ENCODE assay signal across 31 cellular contexts in genomic region chr9:98043921-98044320, GRCh38.
"Had no signal": no experiment of that assay in that cellular context is flagged by ENCODE, and none has a peak within 500 bp of the region (broad histone marks: within the 10 kb centered on the region; RNA-seq: fewer than 3 reads in every experiment).

No MANE protein-coding gene starts in this region.

- H3K27me3 ChIP-seq: breast epithelium, esophagus squamous epithelium, ovary, right lobe of liver had no signal

- H3K36me3 ChIP-seq: breast epithelium, esophagus squamous epithelium, heart right ventricle, ovary, right lobe of liver, thoracic aorta had no signal

- H3K9me3 Mint-ChIP-seq: mesothelial cell of epicardium; stimulated activated naive CD8-positive, alpha-beta T cell treated with anti-CD3 and anti-CD28 coated beads, Interleukin-15, Interleukin-2, amounts not matched to agents 100 ng/mL and 50 ng/mL, for 24 hours; type B pancreatic cell; WTC11 had no signal

- ATAC-seq: heart right ventricle, right lobe of liver, WTC11 had no signal

- H3K4me3 Mint-ChIP-seq: activated CD4-positive, alpha-beta memory T cell treated with anti-CD3 and anti-CD28 coated beads, Interleukin-2, amount 10 ng/mL, durations not matched to agents 7 days and 5 days; activated CD4-positive, alpha-beta T cell treated with anti-CD3 and anti-CD28 coated beads, Interleukin-2, amount 10 ng/mL, durations not matched to agents 7 days and 5 days; activated naive CD4-positive, alpha-beta T cell treated with anti-CD3 and anti-CD28 coated beads, Interleukin-2, amount 10 ng/mL, durations not matched to agents 7 days and 5 days; activated naive CD8-positive, alpha-beta T cell treated with anti-CD3 and anti-CD28 coated beads, Interleukin-2, amount 10 ng/mL, durations not matched to agents 7 days and 5 days; activated T-cell treated with anti-CD3 and anti-CD28 coated beads, Interleukin-2, amount 50 U/mL, for 24 hours; mesothelial cell of epicardium; nephron progenitor cell; stimulated activated naive CD8-positive, alpha-beta T cell treated with anti-CD3 and anti-CD28 coated beads, Interleukin-15, Interleukin-2, amounts not matched to agents 100 ng/mL and 50 ng/mL, for 24 hours; type B pancreatic cell; WTC11 had no signal

- H3K4me1 ChIP-seq: breast epithelium, esophagus squamous epithelium, right lobe of liver had no signal

- DNase-seq: activated CD4-positive, alpha-beta memory T cell treated with anti-CD3 and anti-CD28 coated beads, Interleukin-2, amount 10 ng/mL, durations not matched to agents 7 days and 5 days; activated CD4-positive, alpha-beta T cell treated with anti-CD3 and anti-CD28 coated beads for 1 hour; activated CD4-positive, alpha-beta T cell treated with anti-CD3 and anti-CD28 coated beads, Interleukin-2, amount 10 ng/mL, durations not matched to agents 7 days and 5 days; activated CD8-positive, alpha-beta memory T cell treated with anti-CD3 and anti-CD28 coated beads, Interleukin-2, amount 50 U/mL, for 48 hours; activated gamma-delta T cell; activated naive CD4-positive, alpha-beta T cell treated with anti-CD3 and anti-CD28 coated beads, Interleukin-2, amount 10 ng/mL, durations not matched to agents 7 days and 5 days; activated naive CD8-positive, alpha-beta T cell treated with anti-CD3 and anti-CD28 coated beads, Interleukin-2, amount 10 ng/mL, durations not matched to agents 7 days and 5 days; activated T-cell treated with anti-CD3 and anti-CD28 coated beads, Interleukin-2, amount 50 U/mL, for 24 hours; amniotic stem cell; central memory CD4-positive, alpha-beta T cell; dermis blood vessel endothelial cell; effector CD8-positive, alpha-beta T cell; esophagus squamous epithelium; foreskin melanocyte; heart right ventricle; naive B cell; nephron progenitor cell; ovary; right lobe of liver; stimulated activated CD4-positive, alpha-beta T cell treated with anti-CD3 and anti-CD28 coated beads, Interleukin-12 subunit alpha, Interleukin-12 subunit beta, amount 100 ng/mL, for 4 hours; stimulated activated CD4-positive, alpha-beta T cell treated with anti-CD3 and anti-CD28 coated beads, Interleukin-4, amount 100 ng/mL, for 1 hour; T1000 had no signal

- H3K27me3 Mint-ChIP-seq: activated CD4-positive, alpha-beta T cell treated with anti-CD3 and anti-CD28 coated beads, Interleukin-2, amount 10 ng/mL, durations not matched to agents 7 days and 5 days; activated T-cell treated with anti-CD3 and anti-CD28 coated beads, Interleukin-2, amount 50 U/mL, for 24 hours; stimulated activated naive CD8-positive, alpha-beta T cell treated with anti-CD3 and anti-CD28 coated beads, Interleukin-15, Interleukin-2, amounts not matched to agents 100 ng/mL and 50 ng/mL, for 24 hours had no signal

- H3K4me1 Mint-ChIP-seq: mesothelial cell of epicardium had no signal

- H3K27ac ChIP-seq: breast epithelium, epithelial cell of prostate, esophagus squamous epithelium, heart right ventricle, ovary, right lobe of liver, skin epidermis, thoracic aorta had no signal

- H3K27ac Mint-ChIP-seq: mesothelial cell of epicardium, nephron progenitor cell, progenitor cell of endocrine pancreas, type B pancreatic cell, WTC11 had no signal

- H3K4me3 ChIP-seq: breast epithelium, esophagus squamous epithelium, heart right ventricle, ovary, right lobe of liver, skin epidermis, thoracic aorta had no signal

- H3K36me3 Mint-ChIP-seq: mesothelial cell of epicardium, type B pancreatic cell, WTC11 had no signal

- H3K9me3 ChIP-seq: breast epithelium, esophagus squamous epithelium, heart right ventricle, ovary, right lobe of liver, thoracic aorta had no signal
